ENCODE assay signal across 8 cellular contexts in the genomic region with DNA sequence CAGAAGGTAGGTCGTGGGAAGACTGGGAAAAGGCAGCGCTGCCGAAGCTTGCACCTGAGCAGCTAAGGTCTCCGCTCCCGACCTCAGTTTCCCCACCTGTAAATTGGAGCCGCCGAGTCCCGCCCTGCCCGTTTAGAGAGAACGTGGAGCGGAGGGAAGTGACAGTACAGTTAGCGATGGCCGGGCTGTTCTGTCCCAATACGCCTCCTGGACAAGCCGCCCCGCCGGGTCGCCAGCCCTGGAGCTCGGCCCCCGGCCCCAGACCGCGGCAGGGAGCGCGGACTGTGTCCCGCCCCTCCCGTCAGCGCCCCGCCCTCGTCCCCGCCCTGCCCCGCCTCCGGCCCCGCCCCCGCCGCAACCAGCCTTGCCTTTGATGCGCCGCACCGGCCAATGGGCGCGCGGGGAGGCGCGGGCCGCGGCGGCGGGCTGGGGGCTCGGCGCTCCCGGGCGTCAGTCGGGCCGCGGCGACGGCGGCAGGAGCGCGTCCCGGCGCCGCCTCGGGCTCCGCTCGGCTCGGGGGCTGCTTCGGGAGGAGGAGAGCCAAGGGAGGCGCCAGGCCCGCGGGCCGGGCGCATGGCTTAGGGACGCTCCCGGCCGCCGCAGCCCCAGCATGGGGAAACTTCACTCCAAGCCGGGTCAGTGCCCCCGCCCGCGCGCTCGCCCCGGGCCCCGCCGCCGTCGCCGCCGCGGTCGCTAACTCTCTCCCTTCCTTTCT. TPM values are rescaled to one million over a fixed set of nuclear protein-coding genes. Genes with fewer than 3 reads are reported as not detected.
DNase-seq lines count a peak whose midpoint lies in the region; ATAC-seq, FAIRE-seq and TF ChIP-seq lines count a peak whose summit lies in the region.

A gene with protein sequence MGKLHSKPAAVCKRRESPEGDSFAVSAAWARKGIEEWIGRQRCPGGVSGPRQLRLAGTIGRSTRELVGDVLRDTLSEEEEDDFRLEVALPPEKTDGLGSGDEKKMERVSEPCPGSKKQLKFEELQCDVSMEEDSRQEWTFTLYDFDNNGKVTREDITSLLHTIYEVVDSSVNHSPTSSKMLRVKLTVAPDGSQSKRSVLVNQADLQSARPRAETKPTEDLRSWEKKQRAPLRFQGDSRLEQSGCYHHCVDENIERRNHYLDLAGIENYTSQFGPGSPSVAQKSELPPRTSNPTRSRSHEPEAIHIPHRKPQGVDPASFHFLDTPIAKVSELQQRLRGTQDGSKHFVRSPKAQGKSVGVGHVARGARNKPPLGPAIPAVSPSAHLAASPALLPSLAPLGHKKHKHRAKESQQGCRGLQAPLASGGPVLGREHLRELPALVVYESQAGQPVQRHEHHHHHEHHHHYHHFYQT (plus strand): TSS at position 453 of the 715 bp plus-strand sequence. CDS start 158 bp downstream, at position 611.

- H2BK15ac ChIP-seq in neuronal stem cell (ENCODE audit: low read length): peak within 1 kb of the TSS; percentile 38

- FAIRE-seq in GM19239 (lab: Jason Lieb, UNC): peak; percentile 31

- H3K4me1 ChIP-seq in Panc1 (ENCODE audit: control insufficient read depth, insufficient read depth, low read length): no peaks in the 10 kb centered on the region
- peaks cover 0 to 57% (median 3%) of the 10 kb centered on the region in 3 donors for H3K4me1 ChIP-seq in gastroesophageal sphincter
- H3K4me1 ChIP-seq in neuronal stem cell (ENCODE audit: control insufficient read depth in 2 of 2, insufficient read depth in 1 of 2, low read depth in 1 of 2, low read length in 2 of 2): peaks cover 3 to 11% of the 10 kb centered on the region in 2 donors
- H3K4me1 ChIP-seq in subcutaneous abdominal adipose tissue (ENCODE audit: control insufficient read depth in 5 of 5, insufficient read depth in 5 of 5, low read length in 5 of 5): peaks cover 0 to 17% (median 16%) of the 10 kb centered on the region in 5 donors

- H2BK12ac ChIP-seq in neuronal stem cell (ENCODE audit: low read length): no peak within 1 kb of the TSS

- H3K9me3 ChIP-seq in Panc1 (ENCODE audit: control insufficient read depth, insufficient read depth, low read depth, low read length): no peaks in the 10 kb centered on the region
- H3K9me3 ChIP-seq in gastroesophageal sphincter: no peaks in the 10 kb centered on the region
- no peaks in the 10 kb centered on the region for H3K9me3 ChIP-seq in neuronal stem cell (replicated peaks in 1 of 2; ENCODE audit: control insufficient read depth in 2 of 2, insufficient read depth in 1 of 2, low read depth in 1 of 2, low read length in 2 of 2)
- H3K9me3 ChIP-seq in subcutaneous abdominal adipose tissue (ENCODE audit: control insufficient read depth in 5 of 5, low read length in 5 of 5): no peaks in the 10 kb centered on the region

- H3K4me3 ChIP-seq in Panc1 (ENCODE audit: low read depth in 2 of 2, low read length in 2 of 2) (peak within 1 kb of the TSS; percentile 39 to 55), gastroesophageal sphincter (peak within 1 kb of the TSS; percentile 85 to 86), neuronal stem cell (ENCODE audit: low read length in 2 of 2) (peak within 1 kb of the TSS; percentile 55 to 90), subcutaneous abdominal adipose tissue (ENCODE audit: low read depth in 1 of 5, low read length in 5 of 5) (peak within 1 kb of the TSS; percentile 67 to 82 (median 76))

- no peak within 1 kb of the TSS for H4K8ac ChIP-seq in neuronal stem cell (ENCODE audit: low read depth, low read length)

- H3K18ac ChIP-seq in neuronal stem cell (ENCODE audit: low read length): peak within 1 kb of the TSS; percentile 89

- H3K27ac ChIP-seq in Panc1 (ENCODE audit: low read length): no peak within 1 kb of the TSS
- peak within 1 kb of the TSS; percentile 65 to 92 (median 88) for H3K27ac ChIP-seq in gastroesophageal sphincter
- no peak within 1 kb of the TSS for H3K27ac ChIP-seq in neuronal stem cell (replicated peaks; ENCODE audit: low read length)
- H3K27ac ChIP-seq in subcutaneous abdominal adipose tissue (ENCODE audit: low read depth, low read length): no peak within 1 kb of the TSS

- intact Hi-C loops in Panc1 (cut with micrococcal nuclease; ENCODE audit: unreplicated experiment): no loop called here

- peak within 1 kb of the TSS; percentile 97 for H3K4me2 ChIP-seq in neuronal stem cell (ENCODE audit: insufficient read depth, low read length, poor library complexity, severe bottlenecking)

- H2BK5ac ChIP-seq in neuronal stem cell (ENCODE audit: low read length): no peak within 1 kb of the TSS

- POLR2A ChIA-PET in Panc1 (lab: Charles Lee): no interaction called here

- peak within 1 kb of the TSS; percentile 97 for H2AFZ ChIP-seq in neuronal stem cell (ENCODE audit: low read length)

- H2AK5ac ChIP-seq in neuronal stem cell (ENCODE audit: low read depth, low read length): no peak within 1 kb of the TSS

- H3K27me3 ChIP-seq in Panc1 (ENCODE audit: control insufficient read depth, insufficient read depth, low read length): peaks cover 12% of the 10 kb centered on the region
- H3K27me3 ChIP-seq in gastroesophageal sphincter: no peaks in the 10 kb centered on the region
- H3K27me3 ChIP-seq in neuronal stem cell (ENCODE audit: control insufficient read depth in 3 of 3, insufficient read depth in 3 of 3, low read depth in 1 of 3, low read length in 3 of 3): peaks cover 0 to 37% (median 21%) of the 10 kb centered on the region in 3 experiments
- H3K27me3 ChIP-seq in subcutaneous abdominal adipose tissue (ENCODE audit: control insufficient read depth in 5 of 5, insufficient read depth in 4 of 5, low read length in 5 of 5): peaks cover 0 to 16% (median 11%) of the 10 kb centered on the region in 5 donors

- DNase-seq in AML-193 (lab: John Stamatoyannopoulos, UW) (peak; percentile 12 to 18), GM19239 (ENCODE audit: insufficient read length, low spot score) (peak; percentile 97), Panc1 (ENCODE audit: low read depth, low spot score) (no peak), neuronal stem cell (ENCODE audit: low spot score) (peak; percentile 74)
- peak; percentile 66 for DNase-seq in activated T-helper 9 cell treated with anti-CD3 and anti-CD28 coated beads, Interleukin-2, amount 50 U/mL, for 16 hours (ENCODE audit: low read depth)

- TF ChIP-seq EP300 in gastroesophageal sphincter (IDR thresholded peaks at IDR 0.05): no peak

- H3K9ac ChIP-seq in neuronal stem cell (ENCODE audit: low read depth, low read length, poor library complexity) (peak within 1 kb of the TSS; percentile 82), subcutaneous abdominal adipose tissue (ENCODE audit: low read length in 5 of 5) (peak within 1 kb of the TSS in 1 of 5 donors; percentile 65)

- TF ChIP-seq POLR2A in gastroesophageal sphincter (IDR thresholded peaks at IDR 0.05): peak; percentile 83 to 96

- no TSS peak for BruUV-seq in Panc1 (replicated peaks; lab: Mats Ljungman, UMichigan)

- H3K23ac ChIP-seq in neuronal stem cell (ENCODE audit: low read depth, low read length, poor library complexity): peak within 1 kb of the TSS; percentile 85

- no peak within 1 kb of the TSS for H4K91ac ChIP-seq in neuronal stem cell (ENCODE audit: low read depth, low read length, poor library complexity)

- TF ChIP-seq CTCF in Panc1 (IDR thresholded peaks at IDR 0.05): no peak
- TF ChIP-seq CTCF in gastroesophageal sphincter (IDR thresholded peaks at IDR 0.05): no peak

- no peak within 1 kb of the TSS for H3K4ac ChIP-seq in neuronal stem cell (ENCODE audit: low read length)

- CTCF ChIA-PET in Panc1 (lab: Charles Lee): no interaction called here

- ATAC-seq in HG03432 (IDR thresholded peaks at IDR 0.05; ENCODE audit: unreplicated experiment): peak; percentile 89
- peak; percentile 91 for ATAC-seq in Panc1
- ATAC-seq in gastroesophageal sphincter: peak; percentile 89

- in situ Hi-C loops in Panc1 (cut with HindIII; ENCODE audit: low pct_unique_long_range_greater_than_20kb, low sequenced_read_pairs): no loop called here

- H3K79me1 ChIP-seq in neuronal stem cell (ENCODE audit: low read depth, low read length): no peaks in the 10 kb centered on the region

- WGBS in gastroesophageal sphincter (ENCODE audit: low coverage in 1 of 2), 2 donors: no CpG with 5 or more reads among the region's 91 CpGs
- WGBS in neuronal stem cell (ENCODE audit: extremely low coverage in 2 of 2, insufficient read length in 2 of 2, insufficient replicate concordance in 1 of 2), 2 donors: no CpG with 5 or more reads among the region's 91 CpGs

- no peaks in the 10 kb centered on the region for H3K36me3 ChIP-seq in Panc1 (ENCODE audit: control insufficient read depth, insufficient read depth, low read length)
- H3K36me3 ChIP-seq in gastroesophageal sphincter: no peaks in the 10 kb centered on the region
- H3K36me3 ChIP-seq in neuronal stem cell (replicated peaks in 1 of 2; ENCODE audit: control insufficient read depth in 2 of 2, insufficient read depth in 2 of 2, low read length in 2 of 2): no peaks in the 10 kb centered on the region
- H3K36me3 ChIP-seq in subcutaneous abdominal adipose tissue (ENCODE audit: control insufficient read depth in 5 of 5, insufficient read depth in 5 of 5, low read length in 5 of 5): no peaks in the 10 kb centered on the region

- no peak within 1 kb of the TSS for H3K14ac ChIP-seq in neuronal stem cell (ENCODE audit: low read length)

- no peak within 1 kb of the TSS for H2BK120ac ChIP-seq in neuronal stem cell (ENCODE audit: low read depth, low read length)

RNA-seq across cellular contexts. Expression of the gene that starts here (rescaled TPM):
- 0.18 TPM for total RNA-seq in Panc1 (2021; ENCODE audit: unreplicated experiment)
- polyA plus RNA-seq in Panc1 (2012; ENCODE audit: insufficient read length): 0.02 TPM
- 10 to 100 TPM; 27.7 to 69.2 (median 48.7) TPM for total RNA-seq in gastroesophageal sphincter
- 1.4 TPM for polyA plus RNA-seq in neuronal stem cell (2013, experiment 1 of 2)
- polyA plus RNA-seq in neuronal stem cell (2013, experiment 2 of 2): 1.7 TPM

Comparison
In these comparisons a context has a peak if more than half of its experiments do, and no peak if none do; other contexts are left out.
1. RNA of the gene that starts here (total RNA-seq): 27.7 to 69.2 TPM in gastroesophageal sphincter; 0.18 TPM in Panc1 (single experiment); every median in the first group is over 10 times any median in the second.
2. Peak in ATAC-seq and H3K4me3 ChIP-seq in Panc1; RNA of the gene not detected or under 1 TPM.
3. H3K27ac ChIP-seq: peak in gastroesophageal sphincter (4 of 4); none in Panc1 (single experiment), neuronal stem cell (single experiment) and subcutaneous abdominal adipose tissue (single experiment).
4. Peak in every context shown above with its lines, with median percentiles within 50 percentile points of each other: ATAC-seq and H3K4me3 ChIP-seq.